Comparison of ENCODE assay signal across 20 cellular contexts in genomic region chr9:132143359-132143758, GRCh38. TPM values are rescaled to one million over a fixed set of nuclear protein-coding genes. Genes with fewer than 3 reads are reported as not detected.
"Had no signal": no experiment of that assay in that cellular context is flagged by ENCODE, and none has a peak within 500 bp of the region (broad histone marks: within the 10 kb centered on the region; RNA-seq: fewer than 3 reads in every experiment).

No MANE protein-coding gene starts in this region.

- ATAC-seq: activated CD4-positive, CD25-positive, alpha-beta regulatory T cell treated with anti-CD3 and anti-CD28 coated beads, Interleukin-2, amount 50 U/mL, for 24 hours; activated CD8-positive, alpha-beta T cell treated with anti-CD3 and anti-CD28 coated beads for 36 hours; activated T-cell treated with anti-CD3 and anti-CD28 coated beads, Interleukin-2, amount 50 U/mL, for 72 hours had no signal

- DNase-seq: activated CD4-positive, alpha-beta T cell treated with anti-CD3 and anti-CD28 coated beads for 4 hours; activated CD8-positive, alpha-beta memory T cell treated with anti-CD3 and anti-CD28 coated beads, Interleukin-2, amount 50 U/mL, for 4 hours; activated CD8-positive, alpha-beta T cell treated with anti-CD3 and anti-CD28 coated beads for 36 hours; activated gamma-delta T cell treated with Interleukin-2 at 50 U/mL for 16 hours; activated naive CD4-positive, alpha-beta T cell treated with anti-CD3 and anti-CD28 coated beads, Interleukin-2, amount 10 ng/mL, durations not matched to agents 7 days and 5 days; activated naive CD8-positive, alpha-beta T cell treated with anti-CD3 and anti-CD28 coated beads for 36 hours; activated T-cell treated with anti-CD3 and anti-CD28 coated beads, Interleukin-2, amount 50 U/mL, for 72 hours; brain microvascular endothelial cell; KG1; NCI-H1105; NCI-H1694 treated with DMSO at 0.1 percent for 48 hours; NCI-H2227 treated with DMSO at 0.1 percent for 48 hours; NCI-H446 treated with DMSO at 0.1 percent for 48 hours; NCI-H524 treated with DMSO at 0.1 percent for 48 hours; Peyer's patch; SHP77 treated with DMSO at 0.1 percent for 48 hours; T-helper 1 cell; WERI-Rb-1 had no signal

RNA-seq across cellular contexts. Expression of gene NTNG2, which starts 18.5 kb away (rescaled TPM):
- total RNA-seq: MCF 10A had no signal
